Comparison of ENCODE assay signal across 21 cellular contexts in the genomic region with DNA sequence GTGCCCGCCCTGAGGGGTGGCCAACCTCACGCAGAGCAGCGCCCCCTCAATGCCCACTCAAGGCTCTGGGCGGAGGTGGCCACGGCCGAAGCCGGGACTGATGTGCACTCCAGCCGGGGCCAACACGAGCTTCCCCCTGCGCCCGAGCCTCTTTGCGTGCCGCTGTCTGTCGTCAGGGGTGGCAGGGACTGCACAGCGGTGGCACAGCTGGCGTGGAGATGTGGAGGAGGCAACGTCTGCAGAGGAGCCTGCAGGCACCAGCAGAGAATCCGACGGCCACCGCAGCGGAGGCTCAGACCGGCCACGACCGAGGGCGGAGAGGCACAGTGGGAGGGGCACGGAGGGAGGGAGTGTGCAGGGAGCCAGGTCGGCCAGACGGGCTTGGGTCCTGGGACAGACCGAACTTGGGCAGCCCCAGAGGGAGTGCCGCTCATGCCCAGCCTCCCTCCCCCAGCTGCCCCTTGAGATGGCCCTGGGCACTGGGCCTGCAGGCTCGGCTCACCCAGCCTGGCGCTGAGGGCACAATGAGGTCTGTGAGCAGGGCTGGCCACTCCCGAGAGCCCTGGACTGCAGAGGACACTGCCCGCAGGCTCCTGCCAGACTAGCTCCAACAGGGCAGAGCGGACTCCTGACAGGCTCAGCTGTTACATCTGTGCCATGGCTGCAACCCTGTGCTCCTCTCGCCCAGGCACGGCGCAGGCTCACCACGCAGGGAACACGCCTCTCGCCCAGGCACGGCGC. TPM values are rescaled to one million over a fixed set of nuclear protein-coding genes. Genes with fewer than 3 reads are reported as not detected.
DNase-seq lines count a peak whose midpoint lies in the region; ATAC-seq and TF ChIP-seq lines count a peak whose summit lies in the region.
"Had no signal": no experiment of that assay in that cellular context is flagged by ENCODE, and none has a peak within 500 bp of the region (broad histone marks: within the 10 kb centered on the region; RNA-seq: fewer than 3 reads in every experiment).

No MANE protein-coding gene starts in this region.

- TF ChIP-seq CTCF in ovary (IDR thresholded peaks at IDR 0.05) = no peak

- H3K4me3 ChIP-seq in aorta (ENCODE audit: low read length in 2 of 2) (no peak overlapping the region), ovary (no peak overlapping the region)

- H3K9me3 ChIP-seq in aorta (ENCODE audit: control insufficient read depth, low read length) = no peaks in the 10 kb centered on the region
- H3K9me3 ChIP-seq in ovary = no peaks in the 10 kb centered on the region

- H3K4me3 Mint-ChIP-seq in activated T-cell treated with anti-CD3 and anti-CD28 coated beads, Interleukin-2, amount 50 U/mL, for 72 hours = no peak overlapping the region
- H3K4me3 Mint-ChIP-seq: CD8-positive, alpha-beta memory T cell had no signal

- H3K27ac ChIP-seq in aorta (ENCODE audit: low read depth in 1 of 2, low read length in 2 of 2) = no peak overlapping the region
- H3K27ac ChIP-seq in ovary = no peak overlapping the region

- H3K36me3 ChIP-seq in aorta (ENCODE audit: control insufficient read depth in 1 of 2, insufficient read depth in 2 of 2, low read length in 1 of 2) (peaks cover 0 to 18% of the 10 kb centered on the region in 2 donors), ovary (no peaks in the 10 kb centered on the region)

- peak; percentile 26 to 35 for ATAC-seq in activated T-cell treated with anti-CD3 and anti-CD28 coated beads, Interleukin-2, amount 50 U/mL, for 72 hours (replicated peaks in 1 of 2)
- peak; percentile 33 for ATAC-seq in aorta (ENCODE audit: low FRiP score)
- ATAC-seq in GM18861 (IDR thresholded peaks at IDR 0.05; ENCODE audit: unreplicated experiment) = no peak
- ATAC-seq: Right ventricle myocardium inferior had no signal

- H3K4me1 ChIP-seq in aorta (ENCODE audit: control insufficient read depth in 1 of 2, insufficient read depth in 2 of 2, low read length in 2 of 2) (no peaks in the 10 kb centered on the region), ovary (ENCODE audit: insufficient read depth) (no peaks in the 10 kb centered on the region)

- TF ChIP-seq POLR2A in ovary (IDR thresholded peaks at IDR 0.05) = no peak

- no peak for TF ChIP-seq EP300 in ovary (IDR thresholded peaks at IDR 0.05)

- peaks cover 14 to 30% of the 10 kb centered on the region in 2 donors for H3K36me3 Mint-ChIP-seq in activated T-cell treated with anti-CD3 and anti-CD28 coated beads, Interleukin-2, amount 50 U/mL, for 72 hours (ENCODE audit: insufficient read depth in 2 of 2)

- 93 to 94% methylated on average over 39 to 43 of the region's 43 CpGs for WGBS in aorta, 2 donors
- 88 to 92% (median 89%) methylated on average over 42 to 43 of the region's 43 CpGs for WGBS in ovary, 3 donors

- no peak overlapping the region for H3K27ac Mint-ChIP-seq in activated T-cell treated with anti-CD3 and anti-CD28 coated beads, Interleukin-2, amount 50 U/mL, for 72 hours
- H3K27ac Mint-ChIP-seq: CD8-positive, alpha-beta memory T cell had no signal

- H3K9me3 Mint-ChIP-seq in activated T-cell treated with anti-CD3 and anti-CD28 coated beads, Interleukin-2, amount 50 U/mL, for 72 hours = peaks cover 0 to 4% of the 10 kb centered on the region in 2 donors
- H3K9me3 Mint-ChIP-seq: CD8-positive, alpha-beta memory T cell had no signal

- H3K4me1 Mint-ChIP-seq in activated T-cell treated with anti-CD3 and anti-CD28 coated beads, Interleukin-2, amount 50 U/mL, for 72 hours (ENCODE audit: low read depth) = no peaks in the 10 kb centered on the region

- intact Hi-C loops in aorta (cut with DNase I) (no loop called here), ovary (cut with DNase I) (no loop called here)

- H3K27me3 ChIP-seq in aorta (ENCODE audit: control insufficient read depth in 1 of 2, insufficient read depth in 2 of 2, low read length in 1 of 2) (no peaks in the 10 kb centered on the region), ovary (no peaks in the 10 kb centered on the region)

- no peaks in the 10 kb centered on the region for H3K27me3 Mint-ChIP-seq in activated T-cell treated with anti-CD3 and anti-CD28 coated beads, Interleukin-2, amount 50 U/mL, for 72 hours (ENCODE audit: low read depth)
- H3K27me3 Mint-ChIP-seq: CD8-positive, alpha-beta memory T cell had no signal

- no peak for DNase-seq in activated T-cell treated with anti-CD3 and anti-CD28 coated beads, Interleukin-2, amount 50 U/mL, for 72 hours
- no peak for DNase-seq in activated T-cell treated with anti-CD3 and anti-CD28 coated beads, Interleukin-2, amount 50 U/mL, for 1 hour
- DNase-seq in globus pallidus (ENCODE audit: low spot score) = peak; percentile 16
- DNase-seq in myocyte (ENCODE audit: low read depth) = peak; percentile 18
- no peak for DNase-seq in aorta
- no peak for DNase-seq in ovary
- DNase-seq: 8988T; Calu3; CD8-positive, alpha-beta memory T cell; GF-D8; H7; MM.1S; NCI-H1048; NCI-H1417 treated with DMSO at 0.1 percent for 48 hours; NCI-H187; NCI-H2107; NCI-H446 treated with DMSO at 0.1 percent for 48 hours; NCI-H526 treated with DMSO at 0.1 percent for 48 hours; OCI-M1 had no signal

RNA-seq across cellular contexts. Expression of gene CPLX1, which starts 46.5 kb away (rescaled TPM):
- total RNA-seq in activated T-cell treated with anti-CD3 and anti-CD28 coated beads, Interleukin-2, amount 50 U/mL, for 72 hours = 1 to 10 TPM; 1.3 to 1.9 TPM
- total RNA-seq in myocyte = 0.57 and 1.2 TPM in 2 replicates
- polyA plus RNA-seq in myocyte (2012) = 1.2 TPM
- total RNA-seq in aorta = 10 to 100 TPM in 1 of 2 donors, 1 to 10 TPM in 1; 5.2 to 13.7 TPM
- polyA plus RNA-seq in aorta = under 1 TPM; 0.13 to 0.50 TPM
- total RNA-seq in ovary = 10 to 100 TPM in 1 of 7 donors, 1 to 10 TPM in 6; 1.4 to 10.2 (median 3.9) TPM
- 1 to 10 TPM in 1 of 2 donors, under 1 TPM in 1; 0.47 to 2.3 TPM for polyA plus RNA-seq in ovary
- polyA plus RNA-seq: CD8-positive, alpha-beta memory T cell had no signal

RNA-seq across cellular contexts. Expression of gene GAK, which starts 59.7 kb away (rescaled TPM):
- 100 to 1,000 TPM; 136 to 140 TPM for total RNA-seq in activated T-cell treated with anti-CD3 and anti-CD28 coated beads, Interleukin-2, amount 50 U/mL, for 72 hours
- total RNA-seq in myocyte (46.1 and 56.3 TPM in 2 replicates), aorta (10 to 100 TPM; 90.8 to 98.0 TPM), ovary (10 to 100 TPM; 54.1 to 95.4 (median 76.2) TPM)
- 41.4 TPM for polyA plus RNA-seq in myocyte (2012)
- polyA plus RNA-seq in aorta (100 to 1,000 TPM in 1 of 2 donors, 10 to 100 TPM in 1; 52.0 to 300 TPM), ovary (10 to 100 TPM; 30.7 to 66.8 TPM)

RNA-seq across cellular contexts. Expression of gene TMEM175, which starts 59.8 kb away (rescaled TPM):
- total RNA-seq in activated T-cell treated with anti-CD3 and anti-CD28 coated beads, Interleukin-2, amount 50 U/mL, for 72 hours = 10 to 100 TPM; 21.0 to 22.0 TPM
- total RNA-seq in myocyte (30.9 and 52.7 TPM in 2 replicates), aorta (10 to 100 TPM; 17.4 to 26.0 TPM), ovary (10 to 100 TPM; 10.6 to 28.4 (median 21.2) TPM)
- 44.3 TPM for polyA plus RNA-seq in myocyte (2012)
- polyA plus RNA-seq in aorta (10 to 100 TPM; 35.2 to 81.3 TPM), ovary (10 to 100 TPM; 10.9 to 25.1 TPM)

Comparison
In these comparisons a context has a peak if more than half of its experiments do, and no peak if none do; other contexts are left out.
1. DNase-seq: peak in globus pallidus (single experiment) and myocyte (single experiment); none in activated T-cell treated with anti-CD3 and anti-CD28 coated beads, Interleukin-2, amount 50 U/mL, for 72 hours (0 of 2), activated T-cell treated with anti-CD3 and anti-CD28 coated beads, Interleukin-2, amount 50 U/mL, for 1 hour (single experiment), aorta (0 of 2) and ovary (0 of 5).